In genomic region chr3:173841334-173841733, GRCh38 we compare ENCODE assay signal across 18 cellular contexts.
"Had no signal": no experiment of that assay in that cellular context is flagged by ENCODE, and none has a peak within 500 bp of the region (broad histone marks: within the 10 kb centered on the region; RNA-seq: fewer than 3 reads in every experiment).

No MANE protein-coding gene starts in this region.

- H3K27ac ChIP-seq: HL-60 had no signal

- DNase-seq: KBM-7, MV-4-11, NCI-H1048, NCI-H1105, NCI-H1417, NCI-H1436 treated with DMSO at 0.1 percent for 48 hours, NCI-H1694, NCI-H1930, NCI-H2081, NCI-H2107, NCI-H524, NCI-H526 treated with DMSO at 0.1 percent for 48 hours, NCI-H748 treated with DMSO at 0.1 percent for 48 hours, Right ventricle myocardium superior, RPMI8226, SK-N-SH, SW 1271 had no signal

- H3K9me3 ChIP-seq: SK-N-SH had no signal

- H3K9ac ChIP-seq: SK-N-SH had no signal

- H3K4me2 ChIP-seq: SK-N-SH had no signal
